Comparison of ENCODE assay signal across 10 cellular contexts in the genomic region with DNA sequence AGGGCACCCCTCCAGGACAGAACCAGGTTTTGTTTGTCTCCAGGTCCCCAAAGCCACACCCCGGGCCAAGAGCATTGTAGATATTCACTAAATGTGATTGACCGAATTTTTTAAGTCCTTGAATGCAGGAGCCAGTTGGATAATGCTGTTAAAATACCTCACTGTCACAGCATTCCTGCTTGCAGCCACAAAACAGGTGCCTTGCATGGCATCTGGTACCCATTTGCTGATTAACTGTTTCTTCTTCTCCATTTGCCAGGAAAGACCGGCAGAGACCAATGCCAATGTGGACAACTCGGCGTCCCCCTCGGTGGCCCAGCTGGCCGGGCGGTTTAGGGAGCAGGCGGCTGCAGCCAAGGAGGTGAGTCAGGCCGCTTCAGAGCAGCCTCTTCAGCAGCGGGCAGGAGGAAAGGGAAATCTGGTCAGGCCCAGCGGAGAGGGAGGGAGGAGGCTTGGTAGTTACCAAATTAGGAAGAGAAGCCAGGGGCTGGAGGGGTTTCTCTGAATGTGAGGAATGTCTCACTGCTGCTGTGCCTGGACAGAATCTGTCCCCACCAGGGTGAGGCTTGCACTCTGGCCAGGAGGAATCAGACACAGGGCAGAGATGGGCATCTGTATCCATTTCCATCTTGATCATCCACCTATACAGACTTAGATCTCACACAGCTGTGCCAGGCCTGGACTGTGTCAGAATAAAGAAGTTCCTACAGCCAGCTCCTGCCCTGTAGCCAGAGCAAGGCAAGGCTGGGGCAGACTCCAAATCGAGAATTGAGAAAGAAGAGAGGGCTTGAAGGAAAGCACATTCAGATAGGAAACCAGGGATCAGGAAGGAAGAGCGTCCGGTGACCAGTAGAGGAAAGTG. TPM values are rescaled to one million over a fixed set of nuclear protein-coding genes. Genes with fewer than 3 reads are reported as not detected.
DNase-seq lines count a peak whose midpoint lies in the region; ATAC-seq, FAIRE-seq and TF ChIP-seq lines count a peak whose summit lies in the region.
"Had no signal": no experiment of that assay in that cellular context is flagged by ENCODE, and none has a peak within 500 bp of the region (broad histone marks: within the 10 kb centered on the region; RNA-seq: fewer than 3 reads in every experiment).

No MANE protein-coding gene starts in this region.

- H3K27me3 Mint-ChIP-seq in activated T-cell treated with anti-CD3 and anti-CD28 coated beads, Interleukin-2, amount 50 U/mL, for 72 hours (ENCODE audit: low read depth): no peaks in the 10 kb centered on the region

- no peak for ATAC-seq in activated T-cell treated with anti-CD3 and anti-CD28 coated beads, Interleukin-2, amount 50 U/mL, for 72 hours (replicated peaks in 1 of 2)

- peaks cover 0 to 12% of the 10 kb centered on the region in 2 donors for H3K36me3 Mint-ChIP-seq in activated T-cell treated with anti-CD3 and anti-CD28 coated beads, Interleukin-2, amount 50 U/mL, for 72 hours (ENCODE audit: insufficient read depth in 2 of 2)

- TF ChIP-seq POLR2A in breast epithelium (IDR thresholded peaks at IDR 0.05): no peak

- no peaks in the 10 kb centered on the region for H3K9me3 ChIP-seq in breast epithelium
- H3K9me3 ChIP-seq in kidney (ENCODE audit: control insufficient read depth in 1 of 2, low read length in 2 of 2): no peaks in the 10 kb centered on the region

- DNase-seq in activated T-cell treated with anti-CD3 and anti-CD28 coated beads, Interleukin-2, amount 50 U/mL, for 72 hours: no peak
- no peak for DNase-seq in activated T-cell treated with anti-CD3 and anti-CD28 coated beads, Interleukin-2, amount 50 U/mL, for 1 hour
- DNase-seq in breast epithelium (ENCODE audit: low spot score in 2 of 2) (peak in 1 of 2 donors; percentile 41), iPS-NIHi11 (ENCODE audit: low spot score) (peak; percentile 78), urothelium cell line (ENCODE audit: low spot score) (peak; percentile 46), kidney (no peak), DMS79 treated with DMSO at 0.1 percent for 48 hours (lab: John Stamatoyannopoulos, UW) (no peak), GM19238 (ENCODE audit: insufficient read length, low spot score) (no peak)
- DNase-seq: AML-193, PC-9 had no signal

- H3K4me1 Mint-ChIP-seq in activated T-cell treated with anti-CD3 and anti-CD28 coated beads, Interleukin-2, amount 50 U/mL, for 72 hours (ENCODE audit: low read depth): peaks cover 15% of the 10 kb centered on the region

- peak overlapping the region; percentile 12 for H3K27ac Mint-ChIP-seq in activated T-cell treated with anti-CD3 and anti-CD28 coated beads, Interleukin-2, amount 50 U/mL, for 72 hours

- H3K27ac ChIP-seq in breast epithelium: peak overlapping the region; percentile 46 to 64
- H3K27ac ChIP-seq in kidney (ENCODE audit: low read depth in 2 of 2, low read length in 2 of 2): no peak overlapping the region
- H3K27ac ChIP-seq: PC-9 had no signal

- H3K9me3 Mint-ChIP-seq in activated T-cell treated with anti-CD3 and anti-CD28 coated beads, Interleukin-2, amount 50 U/mL, for 72 hours: no peaks in the 10 kb centered on the region

- H3K4me3 ChIP-seq in breast epithelium (no peak overlapping the region), kidney (ENCODE audit: low read length in 2 of 2) (no peak overlapping the region)
- H3K4me3 ChIP-seq: PC-9 had no signal

- intact Hi-C loops in breast epithelium (cut with DNase I; ENCODE audit: low total_unique reads): loop anchor here (1.0 kb wide), 1 partner anchor 29 kb away; no protein-coding TSS in a partner anchor
- intact Hi-C loops in kidney (cut with DNase I): no loop called here

- H3K9ac ChIP-seq in kidney (ENCODE audit: low read length in 2 of 2): no peak overlapping the region

- FAIRE-seq in urothelium cell line (lab: Jason Lieb, UNC) (no peak), kidney (lab: Jason Lieb, UNC) (no peak)

- H3K4me1 ChIP-seq in breast epithelium (peaks cover 0 to 6% of the 10 kb centered on the region in 2 donors), kidney (ENCODE audit: control insufficient read depth in 1 of 2, insufficient read depth in 1 of 2, low read depth in 1 of 2, low read length in 2 of 2) (peaks cover 0 to 6% of the 10 kb centered on the region in 2 donors)

- TF ChIP-seq CTCF in breast epithelium (IDR thresholded peaks at IDR 0.05) (no peak), kidney (IDR thresholded peaks at IDR 0.05; ENCODE audit: borderline replicate concordance, extremely low read depth, insufficient read depth) (no peak)

- no peaks in the 10 kb centered on the region for H3K27me3 ChIP-seq in breast epithelium

- no peaks in the 10 kb centered on the region for H3K36me3 ChIP-seq in breast epithelium
- H3K36me3 ChIP-seq in kidney (ENCODE audit: control insufficient read depth in 1 of 2, insufficient read depth in 2 of 2, low read length in 2 of 2): peaks cover 0 to 3% of the 10 kb centered on the region in 2 donors

- no peak overlapping the region for H3K4me3 Mint-ChIP-seq in activated T-cell treated with anti-CD3 and anti-CD28 coated beads, Interleukin-2, amount 50 U/mL, for 72 hours

RNA-seq across cellular contexts. Expression of a gene that starts 37.9 kb away (rescaled TPM):
- 10 to 100 TPM; 17.2 to 20.9 TPM for total RNA-seq in activated T-cell treated with anti-CD3 and anti-CD28 coated beads, Interleukin-2, amount 50 U/mL, for 72 hours
- total RNA-seq in breast epithelium (10 to 100 TPM; 43.5 to 86.8 (median 86.2) TPM), kidney (98.3 TPM)
- polyA plus RNA-seq in kidney (ENCODE audit: insufficient read depth, low read depth, low replicate concordance): 42.1 TPM

RNA-seq across cellular contexts. Expression of a gene that starts 53.8 kb away (rescaled TPM):
- 10 to 100 TPM; 62.0 to 69.5 TPM for total RNA-seq in activated T-cell treated with anti-CD3 and anti-CD28 coated beads, Interleukin-2, amount 50 U/mL, for 72 hours
- total RNA-seq in breast epithelium: 10 to 100 TPM; 11.5 to 29.0 (median 12.0) TPM
- total RNA-seq in kidney: 18.3 TPM
- polyA plus RNA-seq in kidney (ENCODE audit: insufficient read depth, low read depth, low replicate concordance): 3.9 TPM
- total RNA-seq: PC-9 had no signal

Comparison
In these comparisons a context has a peak if more than half of its experiments do, and no peak if none do; other contexts are left out.
1. DNase-seq: peak in iPS-NIHi11 (single experiment) and urothelium cell line (single experiment); none in activated T-cell treated with anti-CD3 and anti-CD28 coated beads, Interleukin-2, amount 50 U/mL, for 72 hours (0 of 2), activated T-cell treated with anti-CD3 and anti-CD28 coated beads, Interleukin-2, amount 50 U/mL, for 1 hour (single experiment), kidney (single experiment), DMS79 treated with DMSO at 0.1 percent for 48 hours (single experiment) and GM19238 (single experiment).
2. H3K27ac ChIP-seq: peak in breast epithelium (2 of 2); none in kidney (0 of 2).